25 cellular contexts compared by ENCODE assay signal in the genomic region with DNA sequence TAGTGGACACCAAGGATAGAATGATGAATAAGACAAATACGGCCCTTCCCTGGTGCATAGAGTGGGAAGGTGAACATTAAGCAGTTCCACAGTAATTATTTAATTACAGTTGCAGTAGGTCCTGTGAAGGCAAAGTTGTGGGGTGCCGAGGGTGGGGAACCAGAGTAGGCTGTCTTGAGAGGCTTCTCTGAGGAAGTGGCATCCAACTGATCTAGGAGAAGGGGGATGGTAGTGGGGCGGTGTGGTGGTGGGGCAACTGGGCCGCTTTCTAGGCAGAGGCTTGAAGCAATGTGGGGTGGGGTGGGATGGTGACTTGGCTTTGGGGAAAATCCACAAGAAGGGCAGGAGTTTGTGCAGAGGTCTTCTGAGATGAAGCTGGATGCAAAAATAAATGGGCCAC.
"Had no signal": no experiment of that assay in that cellular context is flagged by ENCODE, and none has a peak within 500 bp of the region (broad histone marks: within the 10 kb centered on the region; RNA-seq: fewer than 3 reads in every experiment).

No MANE protein-coding gene starts in this region.

- H3K27ac ChIP-seq: brain microvascular endothelial cell, coronary artery, dorsolateral prefrontal cortex had no signal

- H3K27me3 ChIP-seq: brain microvascular endothelial cell, dorsolateral prefrontal cortex had no signal

- H3K4me3 ChIP-seq: coronary artery, dorsolateral prefrontal cortex had no signal

- ATAC-seq: activated CD8-positive, alpha-beta T cell treated with anti-CD3 and anti-CD28 coated beads for 36 hours; activated T-cell treated with anti-CD3 and anti-CD28 coated beads, Interleukin-2, amount 50 U/mL, for 4 hours; activated T-helper 17 cell treated with anti-CD3 and anti-CD28 coated beads, Interleukin-2, amount 50 U/mL, for 72 hours; esophagus mucosa; T-helper 17 cell had no signal

- DNase-seq: activated CD4-positive, alpha-beta T cell treated with anti-CD3 and anti-CD28 coated beads for 1 hour; activated CD4-positive, alpha-beta T cell treated with anti-CD3 and anti-CD28 coated beads for 48 hours; activated CD4-positive, alpha-beta T cell treated with anti-CD3 and anti-CD28 coated beads, Interleukin-2, amount 50 U/mL, for 1 hour; activated CD4-positive, alpha-beta T cell treated with anti-CD3 and anti-CD28 coated beads, Interleukin-2, amount 50 U/mL, for 48 hours; activated CD8-positive, alpha-beta memory T cell treated with anti-CD3 and anti-CD28 coated beads for 24 hours; activated CD8-positive, alpha-beta T cell treated with anti-CD3 and anti-CD28 coated beads for 36 hours; activated effector memory CD4-positive, alpha-beta T cell treated with Interleukin-2 at 50 U/mL for 16 hours; activated gamma-delta T cell treated with Interleukin-2 at 50 U/mL for 16 hours; activated naive CD4-positive, alpha-beta T cell treated with anti-CD3 and anti-CD28 coated beads, Interleukin-2, amount 50 U/mL, for 16 hours; activated naive CD4-positive, alpha-beta T cell treated with Interleukin-2 at 50 U/mL for 16 hours; activated T-cell treated with anti-CD3 and anti-CD28 coated beads, Interleukin-2, amount 50 U/mL, for 4 hours; amniotic stem cell; anterior cingulate cortex; brain microvascular endothelial cell; dorsolateral prefrontal cortex; effector memory CD4-positive, alpha-beta T cell; endodermal cell; foreskin fibroblast; head of caudate nucleus; T-helper 1 cell; T-helper 17 cell; T1000 had no signal
